ENCODE assay signal across 12 cellular contexts in genomic region chr12:69664930-69665377, GRCh38. TPM values are rescaled to one million over a fixed set of nuclear protein-coding genes. Genes with fewer than 3 reads are reported as not detected.
A peak's percentile ranks its signal among the peaks of the same experiment; 100 is the strongest.
DNase-seq lines count a peak whose midpoint lies in the region; FAIRE-seq and TF ChIP-seq lines count a peak whose summit lies in the region.
"Not testable (repeated sequence)": the region's sequence is repeated elsewhere in the genome, so short reads cannot be mapped to it uniquely, and the experiment has no call there.
"Had no signal": no experiment of that assay in that cellular context is flagged by ENCODE, and none has a peak within 500 bp of the region (broad histone marks: within the 10 kb centered on the region; RNA-seq: fewer than 3 reads in every experiment).

No MANE protein-coding gene starts in this region.

- not testable (repeated sequence) for H3K23ac ChIP-seq in mesenchymal stem cell (ENCODE audit: low read length in 2 of 2)

- H3K27ac Mint-ChIP-seq in HFFc6; astrocyte (ENCODE audit: unreplicated experiment): not testable (repeated sequence)

- H3K36me3 ChIP-seq in OCI-LY7 (ENCODE audit: insufficient read depth, low read length), result peaks cover 39% of the 10 kb centered on the region
- not testable (repeated sequence) for H3K36me3 ChIP-seq in astrocyte (ENCODE audit: insufficient read depth, low read length); left ventricle myocardium inferior; mesenchymal stem cell (ENCODE audit: control insufficient read depth in 1 of 2, insufficient read depth in 2 of 2, low read depth in 1 of 2, low read length in 2 of 2); smooth muscle cell (ENCODE audit: low read depth)

- BruUV-seq in OCI-LY7 (replicated peaks; lab: Mats Ljungman, UMichigan), result not testable (repeated sequence)

- H3K18ac ChIP-seq in mesenchymal stem cell (ENCODE audit: low read depth in 1 of 2, low read length in 2 of 2), result not testable (repeated sequence)

- WGBS in mesenchymal stem cell, result 91% methylated on average over 4 of the region's 6 CpGs
- 71% methylated on average over 6 of the region's 6 CpGs for WGBS in smooth muscle cell (ENCODE audit: low lambda C conversion rate)

- DNase-seq in AG10803 (ENCODE audit: low read depth) (peak; percentile 49), HFFc6 (peak; percentile 69), erythroblast (lab: John Stamatoyannopoulos, UW) (peak; percentile 30 to 67)
- not testable (repeated sequence) for DNase-seq in OCI-LY7 (ENCODE audit: low spot score); astrocyte (ENCODE audit: low read depth); left ventricle myocardium inferior; mesenchymal stem cell; smooth muscle cell (lab: John Stamatoyannopoulos, UW; ENCODE audit: unreplicated experiment)

- not testable (repeated sequence) for H3K9me3 Mint-ChIP-seq in HFFc6; astrocyte (ENCODE audit: unreplicated experiment)

- TF ChIP-seq POLR2A in erythroblast (IDR thresholded peaks at IDR 0.05; ENCODE audit: low read length), result not testable (repeated sequence)

- H3K4me3 ChIP-seq in AG10803 (ENCODE audit: low read length); OCI-LY7 (ENCODE audit: low read depth, low read length, poor library complexity, severe bottlenecking); astrocyte (ENCODE audit: insufficient read depth, low read depth, low read length); left ventricle myocardium inferior; mesenchymal stem cell (ENCODE audit: insufficient read depth in 1 of 2, low read depth in 1 of 2, low read length in 2 of 2); smooth muscle cell: not testable (repeated sequence)

- not testable (repeated sequence) for FAIRE-seq in astrocyte (lab: Jason Lieb, UNC)

- H2BK5ac ChIP-seq in mesenchymal stem cell (ENCODE audit: low read depth, low read length, poor library complexity, severe bottlenecking), result not testable (repeated sequence)

- H3K4ac ChIP-seq in mesenchymal stem cell (ENCODE audit: low read depth in 1 of 2, low read length in 2 of 2), result not testable (repeated sequence)

- POLR2A ChIA-PET in OCI-LY7 (lab: Charles Lee), result not testable (repeated sequence)

- H3K27me3 ChIP-seq in astrocyte (ENCODE audit: insufficient read depth, low read length); left ventricle myocardium inferior (ENCODE audit: low read depth); mesenchymal stem cell (ENCODE audit: control insufficient read depth in 1 of 2, insufficient read depth in 1 of 2, low read length in 2 of 2); smooth muscle cell (ENCODE audit: low read depth): not testable (repeated sequence)

- CTCF ChIA-PET in OCI-LY7 (lab: Charles Lee; ENCODE audit: unreplicated experiment), result interaction anchor here (0.6 kb wide), 1 partner anchor 67 kb away, joined by 3 read pairs; no protein-coding TSS in a partner anchor

- not testable (repeated sequence) for H4K91ac ChIP-seq in mesenchymal stem cell (ENCODE audit: low read length)

- intact Hi-C loops in OCI-LY7 (cut with micrococcal nuclease; ENCODE audit: unreplicated experiment); left ventricle myocardium inferior (cut with micrococcal nuclease): not testable (repeated sequence)

- not testable (repeated sequence) for H2BK120ac ChIP-seq in mesenchymal stem cell (ENCODE audit: low read depth, low read length)

- TF ChIP-seq CTCF in AG10803 (conservative IDR thresholded peaks at IDR 0.05; ENCODE audit: low read length) (peak; percentile 33), HFFc6 (IDR thresholded peaks at IDR 0.05) (peak; percentile 75), OCI-LY7 (conservative IDR thresholded peaks at IDR 0.05; ENCODE audit: low read length) (0 out of 2 replicates have a peak, but pooled peaks have one; percentile 9), astrocyte (IDR thresholded peaks at IDR 0.05; ENCODE audit: insufficient read depth, low read depth, low read length) (peak; percentile 33), left ventricle myocardium inferior (IDR thresholded peaks at IDR 0.05; ENCODE audit: borderline replicate concordance) (peak; percentile 50), smooth muscle cell (IDR thresholded peaks at IDR 0.05; ENCODE audit: borderline replicate concordance, insufficient read depth, poor library complexity, severe bottlenecking) (peak; percentile 15)

- not testable (repeated sequence) for H3K79me1 ChIP-seq in mesenchymal stem cell (replicated peaks; ENCODE audit: low read length, poor library complexity, severe bottlenecking)

- H3K9me3 ChIP-seq in OCI-LY7 (ENCODE audit: low read length); astrocyte (ENCODE audit: insufficient read depth, low read depth, low read length); left ventricle myocardium inferior (replicated peaks); mesenchymal stem cell (ENCODE audit: control insufficient read depth, low read length); smooth muscle cell (replicated peaks; ENCODE audit: low read depth): not testable (repeated sequence)

- not testable (repeated sequence) for H3K27me3 Mint-ChIP-seq in HFFc6 (ENCODE audit: insufficient read depth); astrocyte (ENCODE audit: low read depth, unreplicated experiment)

- H3K4me3 Mint-ChIP-seq in HFFc6; astrocyte (ENCODE audit: unreplicated experiment): not testable (repeated sequence)

- H2BK12ac ChIP-seq in mesenchymal stem cell (ENCODE audit: low read length in 2 of 2), result not testable (repeated sequence)

- H3K79me2 ChIP-seq in OCI-LY7 (ENCODE audit: insufficient read depth, low read depth, low read length); astrocyte (ENCODE audit: insufficient read depth, low read length); smooth muscle cell (ENCODE audit: low read depth): not testable (repeated sequence)

- not testable (repeated sequence) for H4K20me1 ChIP-seq in OCI-LY7 (ENCODE audit: insufficient read depth, low read length); astrocyte (ENCODE audit: insufficient read depth, low read length); smooth muscle cell (ENCODE audit: low read depth)

- not testable (repeated sequence) for H3K9ac ChIP-seq in astrocyte (ENCODE audit: low read length); mesenchymal stem cell (ENCODE audit: low read length); smooth muscle cell (ENCODE audit: low read depth)

- not testable (repeated sequence) for H2BK15ac ChIP-seq in mesenchymal stem cell (ENCODE audit: low read depth, poor library complexity, severe bottlenecking)

- not testable (repeated sequence) for H3K9me2 ChIP-seq in OCI-LY7 (ENCODE audit: insufficient read depth, low read length)

- H3K4me2 ChIP-seq in OCI-LY7 (ENCODE audit: low read length); astrocyte (ENCODE audit: low read length); mesenchymal stem cell (ENCODE audit: low read length, poor library complexity, severe bottlenecking); smooth muscle cell: not testable (repeated sequence)

- H3K4me1 Mint-ChIP-seq in HFFc6 (ENCODE audit: low read depth); astrocyte (ENCODE audit: low read depth, unreplicated experiment): not testable (repeated sequence)

- H3K27ac ChIP-seq in OCI-LY7 (ENCODE audit: low read depth, low read length, poor library complexity, severe bottlenecking); astrocyte (ENCODE audit: low read depth, low read length); left ventricle myocardium inferior (replicated peaks); smooth muscle cell (ENCODE audit: low read depth): not testable (repeated sequence)
- H3K27ac ChIP-seq in mesenchymal stem cell (ENCODE audit: low read length, poor library complexity, severe bottlenecking), result peak overlapping the region; percentile 49

- H2AK5ac ChIP-seq in mesenchymal stem cell (ENCODE audit: low read length, severe bottlenecking), result not testable (repeated sequence)

- H3K14ac ChIP-seq in mesenchymal stem cell (ENCODE audit: low read length in 2 of 2), result not testable (repeated sequence)

- not testable (repeated sequence) for H2AFZ ChIP-seq in OCI-LY7 (ENCODE audit: low read length); astrocyte (ENCODE audit: low read depth, low read length); mesenchymal stem cell (ENCODE audit: low read depth, low read length); smooth muscle cell (ENCODE audit: low read depth)

- H3F3A ChIP-seq in smooth muscle cell (ENCODE audit: low read depth), result not testable (repeated sequence)

- H3K36me3 Mint-ChIP-seq in HFFc6 (ENCODE audit: low read depth); astrocyte (ENCODE audit: low read depth, unreplicated experiment): not testable (repeated sequence)

- H3K4me1 ChIP-seq in OCI-LY7 (ENCODE audit: insufficient read depth, low read length, poor library complexity, severe bottlenecking); astrocyte (ENCODE audit: insufficient read depth, low read length); mesenchymal stem cell (ENCODE audit: control insufficient read depth, insufficient read depth, low read depth, low read length): not testable (repeated sequence)
- peaks cover 12% of the 10 kb centered on the region for H3K4me1 ChIP-seq in left ventricle myocardium inferior
- H3K4me1 ChIP-seq in smooth muscle cell (ENCODE audit: low read depth), result peaks cover 15% of the 10 kb centered on the region

- not testable (repeated sequence) for H4K8ac ChIP-seq in mesenchymal stem cell (ENCODE audit: low read length)

RNA-seq across cellular contexts. Expression of gene BEST3, which starts 34.1 kb away (rescaled TPM):
- total RNA-seq in HFFc6 (2021; fragmentation: NEBNext Ultra II Directional; extraction: Animal tissue kit (Norgen Biotek cat#: 25700)), result under 1 TPM in 2 of 6 experiments, not detected in 4; 0.10 to 0.15 TPM
- 105 and 123 TPM in 2 replicates for total RNA-seq in OCI-LY7 (2014; rRNA removed; shearing (Covaris generic))
- total RNA-seq in OCI-LY7 (2022) (60.1 and 126 TPM in 2 replicates), astrocyte (1.0 and 1.2 TPM in 2 replicates), left ventricle myocardium inferior (0.80 TPM), smooth muscle cell (0.54 and 4.0 TPM in 2 replicates)
- polyA plus RNA-seq in mesenchymal stem cell (2013, experiment 1 of 2), result 0.25 TPM
- 0.07 TPM for polyA plus RNA-seq in mesenchymal stem cell (2013, experiment 2 of 2)
- 0.15 TPM in 1 of 2 replicates, not detected in the other for polyA plus RNA-seq in smooth muscle cell
- total RNA-seq: activated CD8-positive, alpha-beta memory T cell treated with anti-CD3 and anti-CD28 coated beads, Interleukin-2, amount 10 ng/mL, durations not matched to agents 7 days and 5 days; esophagus mucosa had no signal

RNA-seq across cellular contexts. Expression of gene LRRC10, which starts 54.2 kb away (rescaled TPM):
- not detected for total RNA-seq in HFFc6 (2021; fragmentation: NEBNext Ultra II Directional; extraction: Animal tissue kit (Norgen Biotek cat#: 25700))
- not detected in 2 replicates for total RNA-seq in OCI-LY7 (2014; rRNA removed; shearing (Covaris generic))
- total RNA-seq in OCI-LY7 (2022) (not detected in 2 replicates), astrocyte (not detected in 2 replicates), left ventricle myocardium inferior (43.8 TPM), smooth muscle cell (not detected in 2 replicates)
- not detected for polyA plus RNA-seq in mesenchymal stem cell (2013, experiment 1 of 2)
- polyA plus RNA-seq in mesenchymal stem cell (2013, experiment 2 of 2), result not detected
- polyA plus RNA-seq in smooth muscle cell, result not detected in 2 replicates
- total RNA-seq: activated CD8-positive, alpha-beta memory T cell treated with anti-CD3 and anti-CD28 coated beads, Interleukin-2, amount 10 ng/mL, durations not matched to agents 7 days and 5 days; esophagus mucosa; suprapubic skin had no signal
- polyA plus RNA-seq: neural cell had no signal

Comparison
In these comparisons a context has a peak if more than half of its experiments do, and no peak if none do; other contexts are left out.
1. CTCF ChIP-seq: peak in every context shown above with its lines; median percentile 75 in HFFc6; 50 in left ventricle myocardium inferior; 33 in AG10803; 33 in astrocyte; 15 in smooth muscle cell; 9 in OCI-LY7.
2. RNA of gene BEST3, which starts 34.1 kb away (total RNA-seq): 60.1 to 126 TPM in OCI-LY7; 0.54 to 4.0 TPM in smooth muscle cell, 1.0 to 1.2 TPM in astrocyte, 0.80 TPM in left ventricle myocardium inferior (single experiment) and 0.10 to 0.15 TPM in HFFc6; every median in the first group is over 10 times any median in the second.
3. RNA of gene LRRC10, which starts 54.2 kb away (total RNA-seq): 43.8 TPM in left ventricle myocardium inferior (single experiment); not detected in OCI-LY7, not detected in HFFc6, not detected in astrocyte and not detected in smooth muscle cell; every median in the first group is over 10 times any median in the second.